In the genomic region with DNA sequence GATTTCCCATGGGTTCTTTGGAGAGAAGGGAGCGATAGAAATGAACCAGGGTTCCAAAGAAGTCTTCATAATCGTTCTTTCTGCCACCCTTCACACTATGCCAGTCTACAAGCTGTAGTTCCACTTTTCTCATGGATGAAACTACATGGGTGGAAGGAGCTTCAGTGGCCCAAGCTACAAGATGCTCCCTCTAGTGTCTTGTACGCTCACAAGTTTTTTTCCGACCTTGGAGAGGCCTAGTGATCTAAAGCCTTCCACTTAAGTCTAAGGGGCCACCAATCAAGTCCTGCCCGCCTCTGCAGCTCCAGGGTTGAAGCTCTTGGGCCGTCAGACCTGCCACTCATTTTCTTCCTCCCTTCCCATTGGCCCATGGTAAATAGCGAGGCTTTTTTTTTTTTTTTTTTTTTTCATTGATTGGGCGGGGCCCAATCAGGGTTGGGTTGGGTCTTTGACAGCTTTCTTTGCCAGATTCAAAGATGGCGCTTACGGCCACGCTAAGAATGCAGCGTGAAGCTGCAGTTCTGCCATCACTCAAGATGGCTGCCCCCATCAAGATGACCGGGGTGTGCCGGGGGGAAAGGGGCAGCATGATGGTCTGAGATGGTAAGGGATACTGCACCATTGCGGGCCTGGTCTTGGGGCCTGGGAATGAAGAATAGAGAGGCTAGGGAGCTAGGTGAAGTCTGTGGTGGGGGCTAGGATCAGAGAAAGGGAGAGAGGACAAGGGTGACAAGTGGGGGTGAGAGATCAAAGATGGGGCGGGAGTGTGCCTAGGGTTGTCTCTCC, we compare ENCODE assay signal across 8 cellular contexts. TPM values are rescaled to one million over a fixed set of nuclear protein-coding genes. Genes with fewer than 3 reads are reported as not detected.
DNase-seq lines count a peak whose midpoint lies in the region; ATAC-seq and TF ChIP-seq lines count a peak whose summit lies in the region.

A gene (plus strand): TSS at position 527 of the 786 bp plus-strand sequence. CDS start 430 bp downstream, outside the sequence.

- CTCF ChIA-PET in PC-3 (lab: Charles Lee) = interaction anchor here (0.6 to 3.0 kb wide), 23 partner anchors 8 to 1276 kb away, joined by 3 to 39 read pairs (median 6); a partner anchor contains a TSS

- BruUV-seq in PC-3 (replicated peaks; lab: Mats Ljungman, UMichigan) = no TSS peak

- H3K9me2 ChIP-seq in PC-3 (replicated peaks; ENCODE audit: low read length) = no peaks in the 10 kb centered on the region

- ATAC-seq in GM21619 (IDR thresholded peaks at IDR 0.05; ENCODE audit: unreplicated experiment) = peak; percentile 95
- peak; percentile 89 for ATAC-seq in PC-3

- H3K9ac ChIP-seq in PC-3 (ENCODE audit: low read length) (peak within 1 kb of the TSS; percentile 80), mucosa of stomach (ENCODE audit: low read length) (peak within 1 kb of the TSS; percentile 75)

- H4K20me1 ChIP-seq in PC-3 (ENCODE audit: low read length) = no peaks in the 10 kb centered on the region

- H3K4me2 ChIP-seq in PC-3 (ENCODE audit: low read length) = peak within 1 kb of the TSS; percentile 82

- H3K9me3 ChIP-seq in PC-3 (ENCODE audit: low read length) (no peaks in the 10 kb centered on the region), esophagus (ENCODE audit: control insufficient read depth in 2 of 2, insufficient read depth in 1 of 2, low read depth in 1 of 2, low read length in 1 of 2) (no peaks in the 10 kb centered on the region), mucosa of stomach (ENCODE audit: control insufficient read depth, low read length) (no peaks in the 10 kb centered on the region)

- H3K4me3 ChIP-seq in Jurkat, Clone E6-1 (ENCODE audit: low read length) = peak within 1 kb of the TSS; percentile 98
- peak within 1 kb of the TSS; percentile 79 for H3K4me3 ChIP-seq in PC-3 (ENCODE audit: low read length)
- peak within 1 kb of the TSS; percentile 64 to 89 for H3K4me3 ChIP-seq in esophagus (ENCODE audit: low read depth in 1 of 2, low read length in 2 of 2)
- H3K4me3 ChIP-seq in mucosa of stomach (ENCODE audit: low read length) = peak within 1 kb of the TSS; percentile 93

- H3K4me1 ChIP-seq in PC-3 (ENCODE audit: insufficient read depth, low read length) (peaks cover 26% of the 10 kb centered on the region), esophagus (ENCODE audit: control insufficient read depth in 2 of 2, insufficient read depth in 2 of 2, low read length in 1 of 2) (peaks cover 2 to 8% of the 10 kb centered on the region in 2 donors), mucosa of stomach (ENCODE audit: control insufficient read depth, insufficient read depth, low read length) (peaks cover 26% of the 10 kb centered on the region)

- intact Hi-C loops in PC-3 (cut with micrococcal nuclease) = loop anchor here (1.0 to 2.0 kb wide), 4 partner anchors 15 to 89 kb away; a partner anchor contains a TSS

- H3K27me3 ChIP-seq in PC-3 (ENCODE audit: low read length) = no peaks in the 10 kb centered on the region
- H3K27me3 ChIP-seq in esophagus (ENCODE audit: control insufficient read depth in 1 of 2, insufficient read depth in 2 of 2, low read length in 2 of 2) = no peaks in the 10 kb centered on the region
- no peaks in the 10 kb centered on the region for H3K27me3 ChIP-seq in mucosa of stomach (ENCODE audit: control insufficient read depth, insufficient read depth, low read length)

- POLR2A ChIA-PET in PC-3 (lab: Charles Lee; ENCODE audit: unreplicated experiment) = interaction anchor here (0.5 to 1.0 kb wide), 8 partner anchors 56 to 1032 kb away, joined by 3 to 7 read pairs (median 5); no protein-coding TSS in a partner anchor

- 6 to 7% methylated on average over 16 of the region's 16 CpGs for WGBS in esophagus, 2 donors

- H2AFZ ChIP-seq in PC-3 (ENCODE audit: low read length) = peak within 1 kb of the TSS; percentile 85

- peaks cover 16% of the 10 kb centered on the region for H3K79me2 ChIP-seq in PC-3 (ENCODE audit: low read length)

- peak; percentile 75 for TF ChIP-seq CTCF in PC-3 (conservative IDR thresholded peaks at IDR 0.05; ENCODE audit: low read depth, low read length)

- H3K27ac ChIP-seq in PC-3 (ENCODE audit: low read length) (peak within 1 kb of the TSS; percentile 33), esophagus (ENCODE audit: low read depth in 2 of 2, low read length in 1 of 2) (peak within 1 kb of the TSS; percentile 64 to 82)

- peaks cover 22% of the 10 kb centered on the region for H3K36me3 ChIP-seq in PC-3 (ENCODE audit: low read depth, low read length)
- peaks cover 0 to 19% of the 10 kb centered on the region in 2 donors for H3K36me3 ChIP-seq in esophagus (ENCODE audit: control insufficient read depth in 2 of 2, insufficient read depth in 2 of 2, low read length in 1 of 2)
- H3K36me3 ChIP-seq in mucosa of stomach (ENCODE audit: control insufficient read depth, insufficient read depth, low read length) = no peaks in the 10 kb centered on the region

- H3F3A ChIP-seq in PC-3 (ENCODE audit: low read length, unreplicated experiment) = no peaks in the 10 kb centered on the region

- peak; percentile 97 for DNase-seq in DMS79 (lab: John Stamatoyannopoulos, UW)
- DNase-seq in Jurkat, Clone E6-1 (ENCODE audit: low read depth, low spot score) = peak; percentile 100
- peak; percentile 100 for DNase-seq in PC-3
- peak; percentile 85 for DNase-seq in activated T-cell treated with anti-CD3 and anti-CD28 coated beads, Interleukin-2, amount 50 U/mL, for 1 hour
- DNase-seq in stimulated activated CD8-positive, alpha-beta memory T cell treated with anti-CD3 and anti-CD28 coated beads, Interleukin-7, amount 100 ng/mL, for 1 hour (ENCODE audit: low read depth in 2 of 2) = peak; percentile 58 to 72

RNA-seq across cellular contexts. Expression of the gene that starts here (rescaled TPM):
- polyA plus RNA-seq in Jurkat, Clone E6-1 (2012; ENCODE audit: insufficient read depth, insufficient read length) = 18.8 TPM
- 23.2 and 26.1 TPM in 2 replicates for total RNA-seq in PC-3 (2014; rRNA removed)
- 10 to 100 TPM in 1 of 2 donors, 1 to 10 TPM in 1; 8.0 to 10.5 TPM for polyA plus RNA-seq in esophagus

Comparison
In these comparisons a context has a peak if more than half of its experiments do, and no peak if none do; other contexts are left out.
1. Peak in every context shown above with its lines: DNase-seq, ATAC-seq, H3K4me3 ChIP-seq and H3K27ac ChIP-seq.